In genomic region chr4:54819044-54819443, GRCh38 we compare ENCODE assay signal across 17 cellular contexts.
DNase-seq lines count a peak whose midpoint lies in the region; ATAC-seq and TF ChIP-seq lines count a peak whose summit lies in the region.
"Had no signal": no experiment of that assay in that cellular context is flagged by ENCODE, and none has a peak within 500 bp of the region (broad histone marks: within the 10 kb centered on the region; RNA-seq: fewer than 3 reads in every experiment).

No MANE protein-coding gene starts in this region.

- H3K4me3 Mint-ChIP-seq in MCF 10A (ENCODE audit: unreplicated experiment) (no peak overlapping the region), WTC11 (no peak overlapping the region)
- H3K4me3 Mint-ChIP-seq: CD4-positive, CD25-positive, alpha-beta regulatory T cell; HFFc6 had no signal

- CTCF ChIA-PET in MCF 10A (lab: Yijun Ruan, JAX), result interaction anchor here (0.6 to 2.0 kb wide), 2 partner anchors 16 to 18 kb away, joined by 3 to 5 read pairs; no protein-coding TSS in a partner anchor
- CTCF ChIA-PET in WTC11 (lab: Charles Lee), result interaction anchor here (0.9 kb wide), 1 partner anchor 142 kb away, joined by 4 read pairs; no protein-coding TSS in a partner anchor

- no TSS peak for BruUV-seq in MCF 10A (replicated peaks; lab: Mats Ljungman, UMichigan)

- H3K36me3 ChIP-seq in breast epithelium, result no peaks in the 10 kb centered on the region

- no peaks in the 10 kb centered on the region for H3K9me3 ChIP-seq in breast epithelium

- H3K27ac ChIP-seq in breast epithelium, result no peak overlapping the region

- H3K27me3 Mint-ChIP-seq in MCF 10A (ENCODE audit: insufficient read depth, unreplicated experiment), result no peaks in the 10 kb centered on the region
- no peaks in the 10 kb centered on the region for H3K27me3 Mint-ChIP-seq in WTC11 (ENCODE audit: low read depth)
- H3K27me3 Mint-ChIP-seq: CD4-positive, CD25-positive, alpha-beta regulatory T cell had no signal

- no peaks in the 10 kb centered on the region for H3K4me1 ChIP-seq in breast epithelium

- H3K4me1 Mint-ChIP-seq in MCF 10A (ENCODE audit: insufficient read depth, unreplicated experiment), result no peaks in the 10 kb centered on the region
- peaks cover 27% of the 10 kb centered on the region for H3K4me1 Mint-ChIP-seq in WTC11
- H3K4me1 Mint-ChIP-seq: CD4-positive, CD25-positive, alpha-beta regulatory T cell had no signal

- no peak for TF ChIP-seq POLR2A in breast epithelium (IDR thresholded peaks at IDR 0.05)

- H3K27ac Mint-ChIP-seq in MCF 10A (ENCODE audit: low read depth, unreplicated experiment) (no peak overlapping the region), WTC11 (peak overlapping the region; percentile 39; the same call in 1 of the 2 replicates)
- H3K27ac Mint-ChIP-seq: CD4-positive, CD25-positive, alpha-beta regulatory T cell; HFFc6 had no signal

- H3K4me3 ChIP-seq in breast epithelium, result no peak overlapping the region

- no peaks in the 10 kb centered on the region for H3K27me3 ChIP-seq in breast epithelium

- TF ChIP-seq CTCF in MCF 10A (IDR thresholded peaks at IDR 0.05; ENCODE audit: unreplicated experiment) (no peak), breast epithelium (IDR thresholded peaks at IDR 0.05) (no peak), WTC11 (IDR thresholded peaks at IDR 0.05) (no peak)

- POLR2A ChIA-PET in MCF 10A (lab: Yijun Ruan, JAX) (no interaction called here), WTC11 (lab: Charles Lee) (no interaction called here)

- H3K9me3 Mint-ChIP-seq in MCF 10A (ENCODE audit: unreplicated experiment) (peaks cover 7% of the 10 kb centered on the region), WTC11 (peaks cover 21% of the 10 kb centered on the region)

- ATAC-seq in WTC11, result no peak
- ATAC-seq: PC-3 had no signal

- DNase-seq in MCF 10A (ENCODE audit: unreplicated experiment) (peak; percentile 28), breast epithelium (ENCODE audit: low spot score in 2 of 2) (no peak), NOMO-1 treated with dmso at 0.1 percent for 144 hours (lab: John Stamatoyannopoulos, UW; ENCODE audit: unreplicated experiment) (peak; percentile 94), WTC11 (ENCODE audit: low spot score) (no peak), ureter (ENCODE audit: low spot score) (peak; percentile 47), activated gamma-delta T cell (lab: John Stamatoyannopoulos, UW) (no peak), GM19240 (ENCODE audit: insufficient read length, low spot score) (no peak), NCI-H1092 (lab: John Stamatoyannopoulos, UW) (no peak)
- DNase-seq: CD4-positive, CD25-positive, alpha-beta regulatory T cell; DMS53; HFFc6; NCI-H1048; NCI-H1694 treated with DMSO at 0.1 percent for 48 hours; NCI-H2171 treated with DMSO at 0.1 percent for 48 hours; NCI-H510A; NCI-H82; PC-3 had no signal

- H3K36me3 Mint-ChIP-seq in MCF 10A (ENCODE audit: insufficient read depth, unreplicated experiment) (no peaks in the 10 kb centered on the region), WTC11 (no peaks in the 10 kb centered on the region)
- H3K36me3 Mint-ChIP-seq: CD4-positive, CD25-positive, alpha-beta regulatory T cell had no signal

- intact Hi-C loops in MCF 10A (cut with micrococcal nuclease), result no loop called here
- intact Hi-C loops in breast epithelium (cut with DNase I; ENCODE audit: low total_unique reads), result no loop called here

TF ChIP-seq in WTC11, 78 proteins besides CTCF, POLR2A, EP300 and RAD21:
- no peak for TF ChIP-seq ZNF671 (CRISPR knock-in tag; IDR thresholded peaks at IDR 0.05)
- no peak for TF ChIP-seq ESRRA (CRISPR knock-in tag; IDR thresholded peaks at IDR 0.05; ENCODE audit: borderline replicate concordance)

Comparison
In these comparisons a context has a peak if more than half of its experiments do, and no peak if none do; other contexts are left out.
1. DNase-seq: peak in MCF 10A (single experiment), NOMO-1 treated with dmso at 0.1 percent for 144 hours (single experiment) and ureter (single experiment); none in breast epithelium (0 of 2), WTC11 (single experiment), activated gamma-delta T cell (single experiment), GM19240 (single experiment) and NCI-H1092 (single experiment).